32 cellular contexts compared by ENCODE assay signal in the genomic region with DNA sequence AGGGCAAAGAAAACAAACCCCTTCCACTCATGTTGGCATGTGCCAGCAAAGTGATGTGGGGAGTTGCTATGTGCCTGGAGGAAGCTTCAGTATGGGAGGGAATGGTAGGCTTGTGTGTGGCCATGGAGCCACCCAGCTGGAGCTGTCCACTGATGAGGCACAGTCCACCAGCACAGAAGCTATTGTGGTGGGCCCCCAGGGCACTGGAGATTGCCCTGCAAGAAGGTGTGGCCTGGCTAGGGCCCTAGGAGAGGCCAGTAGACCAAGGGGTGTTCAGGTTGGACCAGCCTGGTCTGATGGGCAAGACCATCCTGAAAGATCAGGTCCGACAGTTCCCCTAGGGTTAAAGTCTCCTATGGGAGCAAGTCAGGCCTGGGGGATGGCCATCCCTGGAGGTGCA. TPM values are rescaled to one million over a fixed set of nuclear protein-coding genes. Genes with fewer than 3 reads are reported as not detected.
"Had no signal": no experiment of that assay in that cellular context is flagged by ENCODE, and none has a peak within 500 bp of the region (broad histone marks: within the 10 kb centered on the region; RNA-seq: fewer than 3 reads in every experiment).

No MANE protein-coding gene starts in this region.

- H3K4me3 ChIP-seq: colonic mucosa, esophagus squamous epithelium, gastrocnemius medialis, heart right ventricle, left lung, lower lobe of right lung, mucosa of descending colon had no signal

- DNase-seq: colonic mucosa; cortex of kidney; effector CD8-positive, alpha-beta T cell; effector memory CD8-positive, alpha-beta T cell; endodermal cell; esophagus squamous epithelium; foreskin fibroblast; foreskin melanocyte; gastrocnemius medialis; glutamatergic neuron; head of caudate nucleus; heart right ventricle; hippocampal formation; left cardiac atrium; left lung; left ventricle myocardium superior; lower lobe of right lung; mesenchymal stem cell; mucosa of descending colon had no signal

- H3K27ac ChIP-seq: colonic mucosa, epithelial cell of prostate, esophagus squamous epithelium, gastrocnemius medialis, heart right ventricle, left lung, lower lobe of right lung had no signal

- H3K9me3 ChIP-seq: colonic mucosa, esophagus squamous epithelium, gastrocnemius medialis, lower lobe of right lung, mucosa of descending colon had no signal

- H3K36me3 ChIP-seq: colonic mucosa, esophagus squamous epithelium, gastrocnemius medialis, heart right ventricle, left lung, lower lobe of right lung had no signal

- H3K27me3 ChIP-seq: colonic mucosa, gastrocnemius medialis, heart right ventricle, left lung had no signal

- H3K4me1 ChIP-seq: colonic mucosa, esophagus squamous epithelium, gastrocnemius medialis, heart right ventricle, left lung, lower lobe of right lung had no signal

- ATAC-seq: effector memory CD8-positive, alpha-beta T cell; esophagus mucosa; gastrocnemius medialis; left cardiac atrium; left lung; left ventricle myocardium superior; mucosa of descending colon had no signal

- FAIRE-seq: endometrium, islet of Langerhans, keratinocyte had no signal

RNA-seq across cellular contexts. Expression of a gene that starts 22.1 kb away (rescaled TPM):
- total RNA-seq: gastrocnemius medialis, kidney epithelial cell, lung microvascular endothelial cell, mesenteric fat pad, myocyte had no signal

RNA-seq across cellular contexts. Expression of a gene that starts 42.6 kb away (rescaled TPM):
- total RNA-seq: colonic mucosa, dermis microvascular lymphatic vessel endothelial cell, endodermal cell, esophagus mucosa, esophagus squamous epithelium, gastrocnemius medialis, kidney epithelial cell, left cardiac atrium, left lung, left ventricle myocardium superior, lower leg skin, lower lobe of right lung, lung microvascular endothelial cell, mesenteric fat pad, mucosa of descending colon, myocyte had no signal
- polyA plus RNA-seq: heart right ventricle, keratinocyte had no signal

RNA-seq across cellular contexts. Expression of a gene that starts 45.0 kb away (rescaled TPM):
- total RNA-seq: colonic mucosa, dermis microvascular lymphatic vessel endothelial cell, endodermal cell, esophagus mucosa, esophagus squamous epithelium, gastrocnemius medialis, glomerular endothelial cell, heart right ventricle, kidney epithelial cell, left cardiac atrium, left ventricle myocardium superior, lower leg skin, lower lobe of right lung, lung microvascular endothelial cell, mesenteric fat pad, mesothelial cell of epicardium, mucosa of descending colon, myocyte had no signal
- polyA plus RNA-seq: heart right ventricle, keratinocyte had no signal

RNA-seq across cellular contexts. Expression of a gene that starts 50.8 kb away (rescaled TPM):
- total RNA-seq: colonic mucosa, dermis microvascular lymphatic vessel endothelial cell, esophagus mucosa, esophagus squamous epithelium, gastrocnemius medialis, glomerular endothelial cell, heart right ventricle, kidney epithelial cell, left cardiac atrium, left lung, left ventricle myocardium superior, lower leg skin, lower lobe of right lung, lung microvascular endothelial cell, mesenteric fat pad, mucosa of descending colon, myocyte had no signal
- polyA plus RNA-seq: heart right ventricle, keratinocyte had no signal
